ENCODE assay signal across 14 cellular contexts in the genomic region with DNA sequence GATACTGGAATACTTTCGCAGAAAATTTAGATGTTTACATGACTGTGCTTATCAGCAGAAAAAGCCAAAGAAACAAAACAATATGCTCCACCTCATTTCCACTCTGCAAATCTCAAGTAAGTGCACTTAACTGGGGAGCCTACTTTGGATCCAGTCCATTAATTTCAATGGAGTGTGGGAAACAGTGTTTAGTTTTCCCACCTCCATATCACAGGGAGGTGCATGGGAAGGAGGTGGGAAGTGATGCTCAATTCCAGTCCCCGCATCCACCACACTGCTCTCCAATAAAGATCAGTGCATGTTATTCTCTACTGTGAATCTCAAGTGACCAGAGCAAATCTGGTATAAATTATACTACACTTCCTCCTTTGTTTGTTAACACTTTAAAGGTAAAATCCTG.
"Had no signal": no experiment of that assay in that cellular context is flagged by ENCODE, and none has a peak within 500 bp of the region (broad histone marks: within the 10 kb centered on the region; RNA-seq: fewer than 3 reads in every experiment).

No MANE protein-coding gene starts in this region.

- H3K36me3 ChIP-seq: adrenal gland, right atrium auricular region, thyroid gland had no signal

- H3K27me3 ChIP-seq: adrenal gland, right atrium auricular region, thyroid gland had no signal

- H3K4me3 ChIP-seq: adrenal gland, lung, right atrium auricular region, skin epidermis, thyroid gland had no signal

- H3K9me3 ChIP-seq: adrenal gland, right atrium auricular region, thyroid gland had no signal

- H3K27ac Mint-ChIP-seq: activated T-helper 17 cell treated with anti-CD3 and anti-CD28 coated beads, Interleukin-2, amount 50 U/mL, for 72 hours; effector memory CD8-positive, alpha-beta T cell had no signal

- H3K9me3 Mint-ChIP-seq: activated T-helper 17 cell treated with anti-CD3 and anti-CD28 coated beads, Interleukin-2, amount 50 U/mL, for 72 hours; effector memory CD8-positive, alpha-beta T cell had no signal

- H3K27ac ChIP-seq: adrenal gland, right atrium auricular region, thyroid gland had no signal

- ATAC-seq: activated T-helper 17 cell treated with anti-CD3 and anti-CD28 coated beads, Interleukin-2, amount 50 U/mL, for 72 hours; effector memory CD8-positive, alpha-beta T cell; naive thymus-derived CD4-positive, alpha-beta T cell had no signal

- H3K27me3 Mint-ChIP-seq: activated T-helper 17 cell treated with anti-CD3 and anti-CD28 coated beads, Interleukin-2, amount 50 U/mL, for 72 hours; effector memory CD8-positive, alpha-beta T cell had no signal

- H3K4me3 Mint-ChIP-seq: effector memory CD8-positive, alpha-beta T cell had no signal

- H3K4me1 ChIP-seq: thyroid gland had no signal

- DNase-seq: activated CD4-positive, alpha-beta T cell treated with anti-CD3 and anti-CD28 coated beads for 48 hours; activated CD8-positive, alpha-beta memory T cell treated with anti-CD3 and anti-CD28 coated beads for 24 hours; activated naive CD4-positive, alpha-beta T cell treated with anti-CD3 and anti-CD28 coated beads, Interleukin-2, amount 50 U/mL, for 16 hours; adrenal gland; central memory CD4-positive, alpha-beta T cell; effector memory CD8-positive, alpha-beta T cell; erythroblast; hypothalamus; naive thymus-derived CD4-positive, alpha-beta T cell had no signal
